Comparison of ENCODE assay signal across 19 cellular contexts in the genomic region with DNA sequence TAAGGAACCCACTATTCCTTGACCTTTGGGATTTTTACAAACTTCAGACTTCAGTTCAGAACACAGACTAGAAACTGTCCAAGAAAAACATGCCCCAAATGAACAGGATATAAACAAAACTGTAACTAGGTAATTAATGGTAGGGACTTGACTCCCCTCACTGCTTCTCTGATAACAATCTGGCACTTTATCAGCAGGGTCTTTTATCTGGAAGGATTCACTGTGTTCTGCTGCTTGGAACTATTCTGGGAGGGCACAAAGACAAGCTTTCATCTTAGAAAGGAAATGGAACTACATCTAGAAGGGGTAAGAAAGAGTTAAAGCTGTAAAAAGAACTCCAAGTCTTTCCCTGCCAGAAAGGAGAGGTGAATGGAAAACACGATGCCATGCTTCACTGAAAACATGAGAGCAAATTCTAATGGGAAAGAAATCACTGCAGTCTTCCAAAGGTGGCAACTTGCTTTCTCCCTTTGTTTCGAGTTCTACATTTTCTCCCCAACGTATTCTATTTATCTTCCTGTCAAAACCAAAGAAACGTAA.
A peak's percentile ranks its signal among the peaks of the same experiment; 100 is the strongest.
DNase-seq lines count a peak whose midpoint lies in the region; ATAC-seq and TF ChIP-seq lines count a peak whose summit lies in the region.
"Had no signal": no experiment of that assay in that cellular context is flagged by ENCODE, and none has a peak within 500 bp of the region (broad histone marks: within the 10 kb centered on the region; RNA-seq: fewer than 3 reads in every experiment).

No MANE protein-coding gene starts in this region.

- no peaks in the 10 kb centered on the region for H3K27me3 ChIP-seq in SK-N-SH (ENCODE audit: insufficient read depth)
- no peaks in the 10 kb centered on the region for H3K27me3 ChIP-seq in stomach smooth muscle (ENCODE audit: control insufficient read depth in 1 of 2, insufficient read depth in 2 of 2, low read length in 2 of 2)

- TF ChIP-seq CTCF in SK-N-SH (IDR thresholded peaks at IDR 0.05): no peak
- TF ChIP-seq CTCF in activated CD8-positive, alpha-beta T cell treated with anti-CD3 and anti-CD28 coated beads for 36 hours (IDR thresholded peaks at IDR 0.05): no peak

- H3K36me3 Mint-ChIP-seq in activated CD8-positive, alpha-beta T cell treated with anti-CD3 and anti-CD28 coated beads for 36 hours (ENCODE audit: low read depth): peaks cover 11% of the 10 kb centered on the region

- H3K4me3 ChIP-seq in SK-N-SH (ENCODE audit: low read depth in 2 of 2, low read length in 1 of 2) (no peak overlapping the region), stomach smooth muscle (ENCODE audit: low read length in 2 of 2) (no peak overlapping the region)

- peaks cover 4 to 6% of the 10 kb centered on the region in 2 experiments for H3K36me3 ChIP-seq in SK-N-SH (replicated peaks in 1 of 2; ENCODE audit: control insufficient read depth in 1 of 2, insufficient read depth in 2 of 2, low read length in 1 of 2)
- H3K36me3 ChIP-seq in stomach smooth muscle (ENCODE audit: control insufficient read depth in 2 of 2, insufficient read depth in 2 of 2, low read length in 2 of 2): no peaks in the 10 kb centered on the region

- H4K20me1 ChIP-seq in SK-N-SH (ENCODE audit: insufficient read depth): no peaks in the 10 kb centered on the region

- no peaks in the 10 kb centered on the region for H3K27me3 Mint-ChIP-seq in activated CD8-positive, alpha-beta T cell treated with anti-CD3 and anti-CD28 coated beads for 36 hours
- H3K27me3 Mint-ChIP-seq: IgD-negative memory B cell had no signal

- H3K4me2 ChIP-seq in SK-N-SH: no peak overlapping the region; the same call in 1 of the 2 replicates

- no peaks in the 10 kb centered on the region for H3K9me3 Mint-ChIP-seq in activated CD8-positive, alpha-beta T cell treated with anti-CD3 and anti-CD28 coated beads for 36 hours
- H3K9me3 Mint-ChIP-seq: IgD-negative memory B cell, immature natural killer cell had no signal

- intact Hi-C loops in activated CD8-positive, alpha-beta T cell treated with anti-CD3 and anti-CD28 coated beads for 36 hours (cut with micrococcal nuclease): no loop called here

- H3K9me3 ChIP-seq in SK-N-SH: no peaks in the 10 kb centered on the region
- no peaks in the 10 kb centered on the region for H3K9me3 ChIP-seq in stomach smooth muscle (ENCODE audit: control insufficient read depth in 2 of 2, low read length in 2 of 2)

- peaks cover 2% of the 10 kb centered on the region for H3K4me1 Mint-ChIP-seq in activated CD8-positive, alpha-beta T cell treated with anti-CD3 and anti-CD28 coated beads for 36 hours (ENCODE audit: low read depth)
- H3K4me1 Mint-ChIP-seq: immature natural killer cell had no signal

- TF ChIP-seq RAD21 in SK-N-SH (IDR thresholded peaks at IDR 0.05; ENCODE audit: low read length): no peak

- peak overlapping the region in 1 of 2 experiments; percentile 22; a peak in 2 of 4 replicates for H3K27ac ChIP-seq in SK-N-SH (ENCODE audit: low read depth in 2 of 2, low read length in 1 of 2)
- peak overlapping the region; percentile 31 for H3K27ac ChIP-seq in stomach smooth muscle (ENCODE audit: low read length)

- H3K9me2 ChIP-seq in SK-N-SH: no peaks in the 10 kb centered on the region

- peaks cover 4% of the 10 kb centered on the region for H3F3A ChIP-seq in SK-N-SH (replicated peaks; ENCODE audit: insufficient read depth)

- POLR2A ChIA-PET in SK-N-SH (lab: Yijun Ruan, JAX): no interaction called here
- POLR2A ChIA-PET in activated CD8-positive, alpha-beta T cell treated with anti-CD3 and anti-CD28 coated beads for 36 hours (lab: Charles Lee): interaction anchor here (0.8 to 1.5 kb wide), 2 partner anchors 9 to 13 kb away, joined by 3 to 4 read pairs; no protein-coding TSS in a partner anchor

- no peak for TF ChIP-seq EP300 in SK-N-SH (IDR thresholded peaks at IDR 0.05; ENCODE audit: borderline replicate concordance in 1 of 2, low read depth in 1 of 2, low read length in 1 of 2)

- no peaks in the 10 kb centered on the region for H3K79me2 ChIP-seq in SK-N-SH (ENCODE audit: insufficient read depth)

- H3K9ac ChIP-seq in SK-N-SH (no peak overlapping the region), stomach smooth muscle (ENCODE audit: low read length in 2 of 2) (no peak overlapping the region)

- 81% methylated on average over 4 of the region's 4 CpGs for WGBS in SK-N-SH (ENCODE audit: low lambda C conversion rate)

- ATAC-seq in activated CD8-positive, alpha-beta T cell treated with anti-CD3 and anti-CD28 coated beads for 36 hours: no peak

- no peak overlapping the region for H2AFZ ChIP-seq in SK-N-SH (ENCODE audit: low read depth)

- H3K4me3 Mint-ChIP-seq in activated CD8-positive, alpha-beta T cell treated with anti-CD3 and anti-CD28 coated beads for 36 hours: no peak overlapping the region
- H3K4me3 Mint-ChIP-seq: IgD-negative memory B cell, immature natural killer cell had no signal

- CTCF ChIA-PET in SK-N-SH (lab: Yijun Ruan, JAX): interaction anchor here (0.7 to 1.9 kb wide), 4 partner anchors 9 to 39 kb away, joined by 3 to 5 read pairs (median 3); no protein-coding TSS in a partner anchor
- CTCF ChIA-PET in activated CD8-positive, alpha-beta T cell treated with anti-CD3 and anti-CD28 coated beads for 36 hours (lab: Charles Lee): no interaction called here

- DNase-seq in DMS79 (lab: John Stamatoyannopoulos, UW) (peak; percentile 20), SK-N-SH (no peak), left kidney (ENCODE audit: low read depth, low spot score) (peak; percentile 78), NCI-H1092 (lab: John Stamatoyannopoulos, UW) (no peak)
- DNase-seq in central memory CD4-positive, alpha-beta T cell: no peak
- DNase-seq in activated CD8-positive, alpha-beta T cell treated with anti-CD3 and anti-CD28 coated beads for 36 hours: no peak
- DNase-seq: activated naive CD4-positive, alpha-beta T cell treated with Interleukin-2 at 50 U/mL for 16 hours; activated T-cell treated with anti-CD3 and anti-CD28 coated beads for 4 hours; AML-193; cortex of kidney; erythroblast; GOT3; immature natural killer cell; MV-4-11; NCI-H2107; stimulated activated CD4-positive, alpha-beta T cell treated with anti-CD3 and anti-CD28 coated beads, Interleukin-2, amount 100 ng/mL, for 48 hours; substantia nigra had no signal

- H3K4me1 ChIP-seq in SK-N-SH (ENCODE audit: control insufficient read depth in 1 of 2, insufficient read depth in 2 of 2, low read depth in 1 of 2, low read length in 1 of 2) (peaks cover 24 to 36% of the 10 kb centered on the region in 2 experiments), stomach smooth muscle (ENCODE audit: control insufficient read depth, insufficient read depth, low read length) (peaks cover 7% of the 10 kb centered on the region)

- H3K27ac Mint-ChIP-seq in activated CD8-positive, alpha-beta T cell treated with anti-CD3 and anti-CD28 coated beads for 36 hours: no peak overlapping the region

TF ChIP-seq in SK-N-SH, 30 proteins besides CTCF, POLR2A, EP300 and RAD21:
- 0 out of 2 replicates have a peak, but pooled peaks have one; percentile 10 for TF ChIP-seq GATA2 (CRISPR knock-in tag; IDR thresholded peaks at IDR 0.05)
- TF ChIP-seq, protein P1, sequence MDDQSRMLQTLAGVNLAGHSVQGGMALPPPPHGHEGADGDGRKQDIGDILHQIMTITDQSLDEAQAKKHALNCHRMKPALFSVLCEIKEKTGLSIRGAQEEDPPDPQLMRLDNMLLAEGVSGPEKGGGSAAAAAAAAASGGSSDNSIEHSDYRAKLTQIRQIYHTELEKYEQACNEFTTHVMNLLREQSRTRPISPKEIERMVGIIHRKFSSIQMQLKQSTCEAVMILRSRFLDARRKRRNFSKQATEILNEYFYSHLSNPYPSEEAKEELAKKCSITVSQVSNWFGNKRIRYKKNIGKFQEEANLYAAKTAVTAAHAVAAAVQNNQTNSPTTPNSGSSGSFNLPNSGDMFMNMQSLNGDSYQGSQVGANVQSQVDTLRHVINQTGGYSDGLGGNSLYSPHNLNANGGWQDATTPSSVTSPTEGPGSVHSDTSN (IDR thresholded peaks at IDR 0.05): no peak

Comparison
In these comparisons a context has a peak if more than half of its experiments do, and no peak if none do; other contexts are left out.
1. DNase-seq: peak in DMS79 (single experiment) and left kidney (single experiment); none in SK-N-SH (single experiment), NCI-H1092 (single experiment), central memory CD4-positive, alpha-beta T cell (single experiment) and activated CD8-positive, alpha-beta T cell treated with anti-CD3 and anti-CD28 coated beads for 36 hours (single experiment).